Comparison of ENCODE assay signal across 15 cellular contexts in genomic region chr14:95769976-95770375, GRCh38.
A peak's percentile ranks its signal among the peaks of the same experiment; 100 is the strongest.
DNase-seq lines count a peak whose midpoint lies in the region; TF ChIP-seq lines count a peak whose summit lies in the region.
"Had no signal": no experiment of that assay in that cellular context is flagged by ENCODE, and none has a peak within 500 bp of the region (broad histone marks: within the 10 kb centered on the region; RNA-seq: fewer than 3 reads in every experiment).

No MANE protein-coding gene starts in this region.

- H3K27ac ChIP-seq in WERI-Rb-1 (peak overlapping the region; percentile 37), parathyroid adenoma (no peak overlapping the region)
- H3K27ac ChIP-seq: 22Rv1, A549, BLaER1 had no signal

- H3K79me2 ChIP-seq in parathyroid adenoma, result no peaks in the 10 kb centered on the region

- H3K9me3 ChIP-seq in WERI-Rb-1 (ENCODE audit: severe bottlenecking) (peaks cover 8% of the 10 kb centered on the region), parathyroid adenoma (ENCODE audit: control insufficient read depth, low read length) (no peaks in the 10 kb centered on the region)
- H3K9me3 ChIP-seq: A549, BLaER1 had no signal

- H3K4me1 ChIP-seq in parathyroid adenoma, result peaks cover 12% of the 10 kb centered on the region
- H3K4me1 ChIP-seq: A549 had no signal

- H2AFZ ChIP-seq in parathyroid adenoma, result peak overlapping the region; percentile 44

- H3K36me3 ChIP-seq in WERI-Rb-1 (no peaks in the 10 kb centered on the region), parathyroid adenoma (ENCODE audit: control insufficient read depth, insufficient read depth, low read length) (no peaks in the 10 kb centered on the region)
- H3K36me3 ChIP-seq: BLaER1 had no signal

- H3K9ac ChIP-seq in parathyroid adenoma, result no peak overlapping the region
- H3K9ac ChIP-seq: BLaER1 had no signal

- peak; percentile 50 to 86 for DNase-seq in NCI-H524 (lab: John Stamatoyannopoulos, UW)
- DNase-seq in NCI-H524 treated with DMSO at 0.1 percent for 48 hours (lab: John Stamatoyannopoulos, UW), result no peak
- peak; percentile 71 for DNase-seq in WERI-Rb-1
- DNase-seq in GM13976 (ENCODE audit: low spot score), result no peak
- DNase-seq in NK-92 treated with Interleukin-12 subunit alpha and Interleukin-12 subunit beta, amount 100 ng/mL, for 24 hours (lab: John Stamatoyannopoulos, UW), result no peak
- DNase-seq in AG08396 (ENCODE audit: low spot score), result no peak
- DNase-seq: CD4-positive, alpha-beta memory T cell; DMS79; GDM1; GOT3; H7 had no signal

- H3K4me3 ChIP-seq in WERI-Rb-1 (ENCODE audit: low read depth, low read length) (peak overlapping the region; percentile 5; the same call in 1 of the 2 replicates), parathyroid adenoma (ENCODE audit: low read depth, low read length) (no peak overlapping the region)
- H3K4me3 ChIP-seq: A549, BLaER1 had no signal

- in situ Hi-C loops in GM13976 (cut with MboI; ENCODE audit: low sequenced_read_pairs, unreplicated experiment), result loop anchor here (10.0 kb wide), 1 partner anchor 205 kb away; no protein-coding TSS in a partner anchor

- no peaks in the 10 kb centered on the region for H3K27me3 ChIP-seq in WERI-Rb-1 (ENCODE audit: insufficient read depth, low read depth, severe bottlenecking)
- H3K27me3 ChIP-seq in parathyroid adenoma (ENCODE audit: control insufficient read depth, insufficient read depth, low read length), result no peaks in the 10 kb centered on the region
- H3K27me3 ChIP-seq: BLaER1 had no signal

- no peak overlapping the region for H3K4me2 ChIP-seq in parathyroid adenoma (ENCODE audit: low read length)
- H3K4me2 ChIP-seq: A549 had no signal

- TF ChIP-seq CTCF in WERI-Rb-1 (IDR thresholded peaks at IDR 0.05; ENCODE audit: low read depth, low read length) (no peak), parathyroid adenoma (IDR thresholded peaks at IDR 0.05) (no peak), GM13976 (IDR thresholded peaks at IDR 0.05; ENCODE audit: borderline replicate concordance, control extremely low read depth, extremely low read depth, insufficient read depth, missing control alignments) (no peak)

Comparison
In these comparisons a context has a peak if more than half of its experiments do, and no peak if none do; other contexts are left out.
1. DNase-seq: peak in NCI-H524 (2 of 2) and WERI-Rb-1 (single experiment); none in NCI-H524 treated with DMSO at 0.1 percent for 48 hours (single experiment), GM13976 (single experiment), NK-92 treated with Interleukin-12 subunit alpha and Interleukin-12 subunit beta, amount 100 ng/mL, for 24 hours (single experiment) and AG08396 (single experiment).